ENCODE assay signal across 11 cellular contexts in genomic region chr15:60916032-60916673, GRCh38.
DNase-seq lines count a peak whose midpoint lies in the region; ATAC-seq, FAIRE-seq and TF ChIP-seq lines count a peak whose summit lies in the region.
"Had no signal": no experiment of that assay in that cellular context is flagged by ENCODE, and none has a peak within 500 bp of the region (broad histone marks: within the 10 kb centered on the region; RNA-seq: fewer than 3 reads in every experiment).

No MANE protein-coding gene starts in this region.

- no peaks in the 10 kb centered on the region for H3K27me3 ChIP-seq in pancreas
- H3K27me3 ChIP-seq: BE2C had no signal

- H3K9me3 Mint-ChIP-seq in CD14-positive monocyte = peaks cover 0 to 3% (median 0%) of the 10 kb centered on the region in 7 donors
- peaks cover 3% of the 10 kb centered on the region for H3K9me3 Mint-ChIP-seq in activated T-helper 1 cell treated with anti-CD3 and anti-CD28 coated beads, Interleukin-12 subunit alpha, Interleukin-12 subunit beta, Interleukin-2, Interleukin-4 antibody, amounts not matched to agents 30 ng/mL and 10 ng/mL and 1 ng/mL, durations not matched to agents 14 hours and 24 hours and 36 hours
- H3K9me3 Mint-ChIP-seq: brain had no signal

- peaks cover 18% of the 10 kb centered on the region for H3K4me1 Mint-ChIP-seq in CD14-positive monocyte
- H3K4me1 Mint-ChIP-seq in activated T-helper 1 cell treated with anti-CD3 and anti-CD28 coated beads, Interleukin-12 subunit alpha, Interleukin-12 subunit beta, Interleukin-2, Interleukin-4 antibody, amounts not matched to agents 30 ng/mL and 10 ng/mL and 1 ng/mL, durations not matched to agents 14 hours and 24 hours and 36 hours (ENCODE audit: low read depth) = peaks cover 32% of the 10 kb centered on the region

- peak overlapping the region in 1 of 2 donors; percentile 53 for H3K4me3 Mint-ChIP-seq in CD14-positive monocyte
- H3K4me3 Mint-ChIP-seq in activated T-helper 1 cell treated with anti-CD3 and anti-CD28 coated beads, Interleukin-12 subunit alpha, Interleukin-12 subunit beta, Interleukin-2, Interleukin-4 antibody, amounts not matched to agents 30 ng/mL and 10 ng/mL and 1 ng/mL, durations not matched to agents 14 hours and 24 hours and 36 hours = peak overlapping the region; percentile 17

- no peak for DNase-seq in CD14-positive monocyte (ENCODE audit: low spot score)
- peak; percentile 63 for DNase-seq in KBM-7
- no peak for DNase-seq in activated T-helper 1 cell treated with anti-CD3 and anti-CD28 coated beads, Interleukin-12 subunit alpha, Interleukin-12 subunit beta, Interleukin-2, Interleukin-4 antibody, amounts not matched to agents 30 ng/mL and 10 ng/mL and 1 ng/mL, durations not matched to agents 14 hours and 24 hours and 36 hours (ENCODE audit: low spot score)
- DNase-seq in pancreas = no peak
- no peak for DNase-seq in NCI-H2227 treated with DMSO at 0.1 percent for 48 hours (lab: John Stamatoyannopoulos, UW)
- no peak for DNase-seq in cerebellar nuclear complex (lab: John Stamatoyannopoulos, UW)
- no peak for DNase-seq in COR-L47 (lab: John Stamatoyannopoulos, UW)

- no peak overlapping the region for H3K4me3 ChIP-seq in pancreas

- in situ Hi-C loops in KBM-7 (cut with MboI; ENCODE audit: low pct_unique_long_range_greater_than_20kb, low sequenced_read_pairs) = no loop called here

- H3K27ac Mint-ChIP-seq in CD14-positive monocyte = peak overlapping the region; percentile 52 to 86 (median 78)
- peak overlapping the region; percentile 64 for H3K27ac Mint-ChIP-seq in activated T-helper 1 cell treated with anti-CD3 and anti-CD28 coated beads, Interleukin-12 subunit alpha, Interleukin-12 subunit beta, Interleukin-2, Interleukin-4 antibody, amounts not matched to agents 30 ng/mL and 10 ng/mL and 1 ng/mL, durations not matched to agents 14 hours and 24 hours and 36 hours

- no peak for FAIRE-seq in pancreas (lab: Jason Lieb, UNC)

- no peaks in the 10 kb centered on the region for H3K36me3 Mint-ChIP-seq in CD14-positive monocyte
- H3K36me3 Mint-ChIP-seq in activated T-helper 1 cell treated with anti-CD3 and anti-CD28 coated beads, Interleukin-12 subunit alpha, Interleukin-12 subunit beta, Interleukin-2, Interleukin-4 antibody, amounts not matched to agents 30 ng/mL and 10 ng/mL and 1 ng/mL, durations not matched to agents 14 hours and 24 hours and 36 hours (ENCODE audit: low read depth) = peaks cover 2% of the 10 kb centered on the region
- H3K36me3 Mint-ChIP-seq: brain had no signal

- peak in 3 of 4 donors; percentile 2 to 23 (median 21) for ATAC-seq in pancreas
- no peak for ATAC-seq in HG03175 (IDR thresholded peaks at IDR 0.05; ENCODE audit: unreplicated experiment)

- 44 to 51% methylated on average over 8 of the region's 8 CpGs for WGBS in pancreas, 2 donors

- peak overlapping the region; percentile 13 to 90 (median 87) for H3K27ac ChIP-seq in pancreas
- H3K27ac ChIP-seq: neutrophil had no signal

- H3K4me1 ChIP-seq in pancreas = peaks cover 13 to 53% (median 53%) of the 10 kb centered on the region in 3 donors
- H3K4me1 ChIP-seq: BE2C had no signal

- TF ChIP-seq CTCF in CD14-positive monocyte (IDR thresholded peaks at IDR 0.05) (no peak), pancreas (IDR thresholded peaks at IDR 0.05) (no peak)

- no peaks in the 10 kb centered on the region for H3K36me3 ChIP-seq in pancreas
- H3K36me3 ChIP-seq: BE2C, neutrophil had no signal

- H3K27me3 Mint-ChIP-seq in CD14-positive monocyte (ENCODE audit: low read depth in 3 of 3) = peaks cover 3 to 5% (median 4%) of the 10 kb centered on the region in 3 donors
- H3K27me3 Mint-ChIP-seq in activated T-helper 1 cell treated with anti-CD3 and anti-CD28 coated beads, Interleukin-12 subunit alpha, Interleukin-12 subunit beta, Interleukin-2, Interleukin-4 antibody, amounts not matched to agents 30 ng/mL and 10 ng/mL and 1 ng/mL, durations not matched to agents 14 hours and 24 hours and 36 hours (ENCODE audit: insufficient read depth) = peaks cover 2% of the 10 kb centered on the region

- intact Hi-C loops in CD14-positive monocyte (cut with micrococcal nuclease) (loop anchor here (5.0 to 10.0 kb wide), 2 partner anchors 329 to 331 kb away; no protein-coding TSS in a partner anchor), pancreas (cut with DNase I) (loop anchor here in 1 of 3 donors (5.0 kb wide), 1 partner anchor 324 kb away; no protein-coding TSS in a partner anchor)
- intact Hi-C loops in activated T-helper 1 cell treated with anti-CD3 and anti-CD28 coated beads, Interleukin-12 subunit alpha, Interleukin-12 subunit beta, Interleukin-2, Interleukin-4 antibody, amounts not matched to agents 30 ng/mL and 10 ng/mL and 1 ng/mL, durations not matched to agents 14 hours and 24 hours and 36 hours (cut with micrococcal nuclease) = loop anchor here (5.0 kb wide), 2 partner anchors 119 to 559 kb away; no protein-coding TSS in a partner anchor

- no peaks in the 10 kb centered on the region for H3K9me3 ChIP-seq in pancreas
- H3K9me3 ChIP-seq: BE2C, neutrophil had no signal
